Comparison of ENCODE assay signal across 14 cellular contexts in genomic region chr2:101801496-101801895, GRCh38.
"Had no signal": no experiment of that assay in that cellular context is flagged by ENCODE, and none has a peak within 500 bp of the region (broad histone marks: within the 10 kb centered on the region; RNA-seq: fewer than 3 reads in every experiment).

No MANE protein-coding gene starts in this region.

- H3K4me3 ChIP-seq: adrenal gland, esophagus muscularis mucosa, left lung, SJCRH30, upper lobe of left lung had no signal

- H3K27ac Mint-ChIP-seq: activated CD4-positive, alpha-beta memory T cell treated with anti-CD3 and anti-CD28 coated beads for 36 hours; activated T-cell treated with anti-CD3 and anti-CD28 coated beads, Interleukin-2, amount 50 U/mL, for 72 hours; dendritic cell treated with granulocyte-macrophage colony-stimulating factor and Interleukin-4, amounts not matched to agents 40 ng/mL and 50 ng/mL, for 4 days had no signal

- H3K27ac ChIP-seq: adrenal gland, esophagus muscularis mucosa, left lung, SJCRH30, upper lobe of left lung had no signal

- H3K36me3 Mint-ChIP-seq: activated CD4-positive, alpha-beta memory T cell treated with anti-CD3 and anti-CD28 coated beads for 36 hours had no signal

- ATAC-seq: activated T-cell treated with anti-CD3 and anti-CD28 coated beads, Interleukin-2, amount 50 U/mL, for 72 hours had no signal

- H3K9me3 Mint-ChIP-seq: activated CD4-positive, alpha-beta memory T cell treated with anti-CD3 and anti-CD28 coated beads for 36 hours; activated T-cell treated with anti-CD3 and anti-CD28 coated beads, Interleukin-2, amount 50 U/mL, for 72 hours; dendritic cell treated with granulocyte-macrophage colony-stimulating factor and Interleukin-4, amounts not matched to agents 40 ng/mL and 50 ng/mL, for 4 days had no signal

- H3K9me3 ChIP-seq: adrenal gland, esophagus muscularis mucosa, left lung, SJCRH30, upper lobe of left lung had no signal

- H3K4me3 Mint-ChIP-seq: activated CD4-positive, alpha-beta memory T cell treated with anti-CD3 and anti-CD28 coated beads for 36 hours; activated T-cell treated with anti-CD3 and anti-CD28 coated beads, Interleukin-2, amount 50 U/mL, for 72 hours; dendritic cell treated with granulocyte-macrophage colony-stimulating factor and Interleukin-4, amounts not matched to agents 40 ng/mL and 50 ng/mL, for 4 days had no signal

- DNase-seq: activated CD4-positive, alpha-beta memory T cell treated with anti-CD3 and anti-CD28 coated beads for 36 hours; activated naive CD4-positive, alpha-beta T cell treated with Interleukin-2 at 50 U/mL for 16 hours; activated T-cell treated with anti-CD3 and anti-CD28 coated beads, Interleukin-2, amount 50 U/mL, for 72 hours; adrenal gland; head of caudate nucleus; islet precursor cell; left lung; SJCRH30; small intestine; SW 1271; T1000; upper lobe of left lung had no signal

- H3K27me3 Mint-ChIP-seq: activated CD4-positive, alpha-beta memory T cell treated with anti-CD3 and anti-CD28 coated beads for 36 hours; dendritic cell treated with granulocyte-macrophage colony-stimulating factor and Interleukin-4, amounts not matched to agents 40 ng/mL and 50 ng/mL, for 4 days had no signal

- H3K36me3 ChIP-seq: adrenal gland, esophagus muscularis mucosa, left lung, upper lobe of left lung had no signal

- H3K27me3 ChIP-seq: adrenal gland, esophagus muscularis mucosa, left lung, SJCRH30, upper lobe of left lung had no signal
